8 cellular contexts compared by ENCODE assay signal in the genomic region with DNA sequence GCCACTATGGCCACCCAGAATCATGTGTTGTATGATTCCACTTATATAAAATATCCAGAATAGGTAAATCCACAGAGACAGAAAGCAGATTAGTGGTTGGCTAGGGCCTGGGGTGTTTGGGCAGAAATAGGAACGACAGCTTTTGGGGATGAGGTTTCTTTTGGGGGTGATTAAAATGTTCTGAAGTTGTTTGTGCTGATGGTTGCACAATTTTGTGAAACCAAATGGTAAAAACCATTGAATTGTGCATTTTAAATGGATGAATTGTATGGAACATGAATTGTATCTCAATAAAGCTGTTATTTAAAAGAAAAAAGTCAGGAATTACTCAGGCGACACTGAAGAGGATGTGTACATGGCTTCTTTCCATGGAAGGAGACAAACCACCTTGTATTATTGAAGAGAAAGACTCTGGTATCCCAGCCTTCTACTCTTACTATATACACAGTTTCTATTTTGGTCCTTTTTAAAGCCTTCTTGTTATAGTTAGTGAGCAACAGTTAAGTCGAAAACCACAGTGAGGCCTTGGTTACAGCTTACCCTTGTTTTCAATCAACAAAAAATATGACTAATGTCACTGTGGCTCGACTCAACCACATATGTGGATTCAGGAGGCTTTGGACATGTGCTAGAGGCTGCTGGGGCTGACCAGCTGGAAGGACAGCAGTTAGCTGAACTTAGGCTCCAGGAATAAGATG. TPM values are rescaled to one million over a fixed set of nuclear protein-coding genes. Genes with fewer than 3 reads are reported as not detected.
DNase-seq lines count a peak whose midpoint lies in the region; ATAC-seq, FAIRE-seq and TF ChIP-seq lines count a peak whose summit lies in the region.

No MANE protein-coding gene starts in this region.

- TF ChIP-seq POLR2A in esophagus muscularis mucosa (IDR thresholded peaks at IDR 0.05; ENCODE audit: low read depth): no peak
- no peak for TF ChIP-seq POLR2A in GM12892 (IDR thresholded peaks at IDR 0.05; ENCODE audit: low read depth, low read length)

- no peak overlapping the region for H3K27ac ChIP-seq in OCI-LY7 (ENCODE audit: low read depth, low read length, poor library complexity, severe bottlenecking)
- peak overlapping the region; percentile 71 to 79 (median 74) for H3K27ac ChIP-seq in esophagus muscularis mucosa (replicated peaks in 1 of 4)

- H3K4me3 Mint-ChIP-seq in activated T-cell treated with anti-CD3 and anti-CD28 coated beads, Interleukin-2, amount 50 U/mL, for 24 hours: peak overlapping the region; percentile 60

- intact Hi-C loops in OCI-LY7 (cut with micrococcal nuclease; ENCODE audit: unreplicated experiment) (no loop called here), esophagus muscularis mucosa (cut with DNase I) (no loop called here)

- DNase-seq in activated T-cell treated with anti-CD3 and anti-CD28 coated beads, Interleukin-2, amount 50 U/mL, for 24 hours: no peak
- DNase-seq in activated T-cell treated with anti-CD3 and anti-CD28 coated beads for 4 hours: no peak
- DNase-seq in OCI-LY7 (ENCODE audit: low spot score): no peak
- no peak for DNase-seq in esophagus muscularis mucosa (ENCODE audit: extremely low spot score)
- DNase-seq in stimulated activated naive CD8-positive, alpha-beta T cell treated with anti-CD3 and anti-CD28 coated beads, Interleukin-15, Interleukin-2, amounts not matched to agents 100 U/mL and 50 U/mL, for 24 hours: peak; percentile 42
- DNase-seq in cerebellum (ENCODE audit: low spot score): no peak
- no peak for DNase-seq in GM12892 (ENCODE audit: insufficient read length)

- H3K9me2 ChIP-seq in OCI-LY7 (ENCODE audit: insufficient read depth, low read length): no peaks in the 10 kb centered on the region

- peaks cover 22% of the 10 kb centered on the region for H3K4me1 ChIP-seq in OCI-LY7 (ENCODE audit: insufficient read depth, low read length, poor library complexity, severe bottlenecking)
- H3K4me1 ChIP-seq in esophagus muscularis mucosa: peaks cover 18 to 76% (median 58%) of the 10 kb centered on the region in 4 donors

- H3K9me3 ChIP-seq in OCI-LY7 (ENCODE audit: low read length) (0 out of 2 replicates have a peak, but pooled peaks cover under 1% of the 10 kb centered on the region), esophagus muscularis mucosa (no peaks in the 10 kb centered on the region)

- no peaks in the 10 kb centered on the region for H3K9me3 Mint-ChIP-seq in activated T-cell treated with anti-CD3 and anti-CD28 coated beads, Interleukin-2, amount 50 U/mL, for 24 hours

- H3K4me2 ChIP-seq in OCI-LY7 (ENCODE audit: low read length): peak overlapping the region; percentile 8; the same call in 1 of the 2 replicates

- no peak for TF ChIP-seq EP300 in esophagus muscularis mucosa (IDR thresholded peaks at IDR 0.05)

- no peaks in the 10 kb centered on the region for H3K79me2 ChIP-seq in OCI-LY7 (ENCODE audit: insufficient read depth, low read depth, low read length)

- peak overlapping the region; percentile 29 for H2AFZ ChIP-seq in OCI-LY7 (ENCODE audit: low read length)

- WGBS in esophagus muscularis mucosa: 27% methylated on average over 4 of the region's 4 CpGs

- peaks cover under 1% of the 10 kb centered on the region; the same call in 1 of the 2 replicates for H3K36me3 ChIP-seq in OCI-LY7 (ENCODE audit: insufficient read depth, low read length)
- H3K36me3 ChIP-seq in esophagus muscularis mucosa: no peaks in the 10 kb centered on the region

- H3K4me1 Mint-ChIP-seq in activated T-cell treated with anti-CD3 and anti-CD28 coated beads, Interleukin-2, amount 50 U/mL, for 24 hours (ENCODE audit: low read depth): peaks cover 57% of the 10 kb centered on the region

- H3K4me3 ChIP-seq in OCI-LY7 (ENCODE audit: low read depth, low read length, poor library complexity, severe bottlenecking) (no peak overlapping the region), esophagus muscularis mucosa (no peak overlapping the region)

- peak overlapping the region; percentile 99 for H3K27ac Mint-ChIP-seq in activated T-cell treated with anti-CD3 and anti-CD28 coated beads, Interleukin-2, amount 50 U/mL, for 24 hours

- H3K27me3 ChIP-seq in esophagus muscularis mucosa: no peaks in the 10 kb centered on the region

- no peaks in the 10 kb centered on the region for H4K20me1 ChIP-seq in OCI-LY7 (ENCODE audit: insufficient read depth, low read length)

- peak; percentile 88 for ATAC-seq in HG02763 (IDR thresholded peaks at IDR 0.05; ENCODE audit: unreplicated experiment)
- peak; percentile 90 for ATAC-seq in stimulated activated naive CD8-positive, alpha-beta T cell treated with anti-CD3 and anti-CD28 coated beads, Interleukin-15, Interleukin-2, amounts not matched to agents 100 U/mL and 50 U/mL, for 24 hours

- CTCF ChIA-PET in OCI-LY7 (lab: Charles Lee; ENCODE audit: unreplicated experiment): no interaction called here

- POLR2A ChIA-PET in OCI-LY7 (lab: Charles Lee): interaction anchor here (0.6 to 2.6 kb wide), 7 partner anchors 8 to 29 kb away, joined by 3 to 15 read pairs (median 3); no protein-coding TSS in a partner anchor

- TF ChIP-seq CTCF in OCI-LY7 (conservative IDR thresholded peaks at IDR 0.05; ENCODE audit: low read length): no peak
- TF ChIP-seq CTCF in esophagus muscularis mucosa (IDR thresholded peaks at IDR 0.05): no peak

- peaks cover 20% of the 10 kb centered on the region for H3K36me3 Mint-ChIP-seq in activated T-cell treated with anti-CD3 and anti-CD28 coated beads, Interleukin-2, amount 50 U/mL, for 24 hours (ENCODE audit: low read depth)

- no peak for FAIRE-seq in GM12892 (lab: Jason Lieb, UNC)

- no TSS peak for BruUV-seq in OCI-LY7 (replicated peaks; lab: Mats Ljungman, UMichigan)

- H3K27me3 Mint-ChIP-seq in activated T-cell treated with anti-CD3 and anti-CD28 coated beads, Interleukin-2, amount 50 U/mL, for 24 hours: no peaks in the 10 kb centered on the region

RNA-seq across cellular contexts. Expression of gene KMT2E, which starts 57.1 kb away (rescaled TPM):
- total RNA-seq in OCI-LY7 (2014; rRNA removed; shearing (Covaris generic)): 50.1 and 52.5 TPM in 2 replicates
- total RNA-seq in OCI-LY7 (2022) (68.0 and 72.8 TPM in 2 replicates), esophagus muscularis mucosa (100 to 1,000 TPM in 2 of 4 donors, 10 to 100 TPM in 2; 77.0 to 109 (median 94.0) TPM), cerebellum (247 TPM)
- polyA plus RNA-seq in GM12892 (2012; ENCODE audit: missing spikeins): 41.5 TPM
